Comparison of ENCODE assay signal across 24 cellular contexts in genomic region chr12:12990700-12991468, GRCh38. TPM values are rescaled to one million over a fixed set of nuclear protein-coding genes. Genes with fewer than 3 reads are reported as not detected.
DNase-seq lines count a peak whose midpoint lies in the region; ATAC-seq, FAIRE-seq and TF ChIP-seq lines count a peak whose summit lies in the region.
"Had no signal": no experiment of that assay in that cellular context is flagged by ENCODE, and none has a peak within 500 bp of the region (broad histone marks: within the 10 kb centered on the region; RNA-seq: fewer than 3 reads in every experiment).

No MANE protein-coding gene starts in this region.

- H2BK5ac ChIP-seq in mesendoderm (ENCODE audit: low read length): no peak overlapping the region

- no peak overlapping the region for H3K18ac ChIP-seq in mesendoderm (ENCODE audit: low read length)

- no TSS peak for BruUV-seq in MCF 10A (replicated peaks; lab: Mats Ljungman, UMichigan)

- H3K9me3 Mint-ChIP-seq in MCF 10A (ENCODE audit: unreplicated experiment): no peaks in the 10 kb centered on the region

- no peaks in the 10 kb centered on the region for H3K79me1 ChIP-seq in mesendoderm (ENCODE audit: low read length)

- H3K4me1 Mint-ChIP-seq in MCF 10A (ENCODE audit: insufficient read depth, unreplicated experiment): peaks cover 19% of the 10 kb centered on the region

- POLR2A ChIA-PET in MCF 10A (lab: Yijun Ruan, JAX): interaction anchor here (0.6 to 1.2 kb wide), 2 partner anchors 98 to 207 kb away, joined by 3 to 5 read pairs; no protein-coding TSS in a partner anchor

- H3K4me1 ChIP-seq in breast epithelium (no peaks in the 10 kb centered on the region), adrenal gland (replicated peaks in 1 of 2) (peaks cover 29 to 40% of the 10 kb centered on the region in 2 donors), iPS-20b (ENCODE audit: insufficient read depth, low read length) (peaks cover 17% of the 10 kb centered on the region), mesendoderm (ENCODE audit: control insufficient read depth, low read depth, low read length) (peaks cover 2% of the 10 kb centered on the region)

- intact Hi-C loops in MCF 10A (cut with micrococcal nuclease): no loop called here
- intact Hi-C loops in breast epithelium (cut with DNase I; ENCODE audit: low total_unique reads): no loop called here
- intact Hi-C loops in adrenal gland (cut with DNase I): no loop called here

- no peak overlapping the region for H2AK5ac ChIP-seq in mesendoderm (ENCODE audit: low read length)

- H3K36me3 Mint-ChIP-seq in MCF 10A (ENCODE audit: insufficient read depth, unreplicated experiment): peaks cover 15% of the 10 kb centered on the region

- H3K4ac ChIP-seq in mesendoderm (ENCODE audit: low read depth, low read length): no peak overlapping the region

- no peak overlapping the region for H4K5ac ChIP-seq in mesendoderm (ENCODE audit: low read length)

- FAIRE-seq in RCC 7860 (lab: Jason Lieb, UNC): no peak

- no peak overlapping the region for H3K4me3 ChIP-seq in breast epithelium
- no peak overlapping the region for H3K4me3 ChIP-seq in adrenal gland
- H3K4me3 ChIP-seq in iPS-20b (ENCODE audit: low read length): 0 out of 2 replicates have a peak overlapping the region, but pooled peaks have one; percentile 0
- H3K4me3 ChIP-seq in mesendoderm (ENCODE audit: low read length): no peak overlapping the region
- H3K4me3 ChIP-seq: heart left ventricle, prostate gland, spleen, upper lobe of right lung had no signal

- no peak overlapping the region for H3K4me2 ChIP-seq in mesendoderm (ENCODE audit: low read length)

- H3K36me3 ChIP-seq in breast epithelium (peaks cover 11% of the 10 kb centered on the region), adrenal gland (replicated peaks in 1 of 2) (peaks cover 0 to 31% of the 10 kb centered on the region in 2 donors), iPS-20b (ENCODE audit: insufficient read depth, low read depth, low read length) (peaks cover 33% of the 10 kb centered on the region), mesendoderm (ENCODE audit: control insufficient read depth, insufficient read depth, low read length) (no peaks in the 10 kb centered on the region)

- no peaks in the 10 kb centered on the region for H3K79me2 ChIP-seq in mesendoderm (ENCODE audit: control insufficient read depth, insufficient read depth, low read length)

- H3K9ac ChIP-seq in iPS-20b (ENCODE audit: low read depth, low read length): peak overlapping the region; percentile 34; the same call in 1 of the 2 replicates
- H3K9ac ChIP-seq in mesendoderm (ENCODE audit: low read length): no peak overlapping the region

- CTCF ChIA-PET in MCF 10A (lab: Yijun Ruan, JAX): interaction anchor here (0.8 to 1.5 kb wide), 5 partner anchors 8 to 221 kb away, joined by 3 to 7 read pairs (median 4); no protein-coding TSS in a partner anchor

- ATAC-seq in HG03342 (IDR thresholded peaks at IDR 0.05; ENCODE audit: unreplicated experiment): no peak
- ATAC-seq: activated CD4-positive, CD25-positive, alpha-beta regulatory T cell treated with anti-CD3 and anti-CD28 coated beads, Interleukin-2, amount 50 U/mL, for 24 hours; activated CD8-positive, alpha-beta memory T cell treated with anti-CD3 and anti-CD28 coated beads, Interleukin-2, amount 10 ng/mL, durations not matched to agents 7 days and 5 days; heart left ventricle; left cardiac atrium; stimulated activated naive B cell treated with anti-CD40 and anti-IgM and Interleukin-4, amounts not matched to agents 10 μg/mL and 1 μg/mL and 100 μg/mL, for 72 hours; upper lobe of right lung had no signal

- H3K9me3 ChIP-seq in breast epithelium: no peaks in the 10 kb centered on the region
- H3K9me3 ChIP-seq in adrenal gland (replicated peaks in 1 of 3): no peaks in the 10 kb centered on the region
- H3K9me3 ChIP-seq in iPS-20b (ENCODE audit: insufficient read depth, low read depth, low read length): no peaks in the 10 kb centered on the region
- H3K9me3 ChIP-seq: heart left ventricle, prostate gland, spleen, upper lobe of right lung had no signal

- no peak for TF ChIP-seq CTCF in MCF 10A (IDR thresholded peaks at IDR 0.05; ENCODE audit: unreplicated experiment)
- TF ChIP-seq CTCF in breast epithelium (IDR thresholded peaks at IDR 0.05): no peak
- no peak for TF ChIP-seq CTCF in adrenal gland (IDR thresholded peaks at IDR 0.05)

- H3K27me3 ChIP-seq in breast epithelium: no peaks in the 10 kb centered on the region
- H3K27me3 ChIP-seq in adrenal gland: no peaks in the 10 kb centered on the region
- no peaks in the 10 kb centered on the region for H3K27me3 ChIP-seq in iPS-20b (ENCODE audit: insufficient read depth, low read length)
- H3K27me3 ChIP-seq in mesendoderm (ENCODE audit: insufficient read depth, low read length, poor library complexity): no peaks in the 10 kb centered on the region
- H3K27me3 ChIP-seq: heart left ventricle, spleen, upper lobe of right lung had no signal

- TF ChIP-seq POLR2A in breast epithelium (IDR thresholded peaks at IDR 0.05): no peak
- TF ChIP-seq POLR2A in adrenal gland (IDR thresholded peaks at IDR 0.05): no peak

- H3K27ac Mint-ChIP-seq in MCF 10A (ENCODE audit: low read depth, unreplicated experiment): peak overlapping the region; percentile 3
- H3K27ac Mint-ChIP-seq: activated CD8-positive, alpha-beta memory T cell treated with anti-CD3 and anti-CD28 coated beads, Interleukin-2, amount 10 ng/mL, durations not matched to agents 7 days and 5 days; stimulated activated naive B cell treated with anti-CD40 and anti-IgM and Interleukin-4, amounts not matched to agents 10 μg/mL and 1 μg/mL and 100 μg/mL, for 72 hours had no signal

- H3K56ac ChIP-seq in mesendoderm (ENCODE audit: low read length): no peak overlapping the region

- 56 to 64% (median 62%) methylated on average over 7 of the region's 7 CpGs for WGBS in adrenal gland, 4 donors
- WGBS in mesendoderm (ENCODE audit: extremely low coverage, insufficient coverage, low lambda C conversion rate): no CpG with 5 or more reads among the region's 7 CpGs

- no peak overlapping the region for H3K4me3 Mint-ChIP-seq in MCF 10A (ENCODE audit: unreplicated experiment)
- H3K4me3 Mint-ChIP-seq: activated CD8-positive, alpha-beta memory T cell treated with anti-CD3 and anti-CD28 coated beads, Interleukin-2, amount 10 ng/mL, durations not matched to agents 7 days and 5 days; stimulated activated naive B cell treated with anti-CD40 and anti-IgM and Interleukin-4, amounts not matched to agents 10 μg/mL and 1 μg/mL and 100 μg/mL, for 72 hours had no signal

- H4K8ac ChIP-seq in mesendoderm (ENCODE audit: low read depth, low read length): no peak overlapping the region

- no peaks in the 10 kb centered on the region for H3K27me3 Mint-ChIP-seq in MCF 10A (ENCODE audit: insufficient read depth, unreplicated experiment)
- H3K27me3 Mint-ChIP-seq: activated CD8-positive, alpha-beta memory T cell treated with anti-CD3 and anti-CD28 coated beads, Interleukin-2, amount 10 ng/mL, durations not matched to agents 7 days and 5 days; stimulated activated naive B cell treated with anti-CD40 and anti-IgM and Interleukin-4, amounts not matched to agents 10 μg/mL and 1 μg/mL and 100 μg/mL, for 72 hours had no signal

- H3K27ac ChIP-seq in breast epithelium (peak overlapping the region in 1 of 2 donors; percentile 29), adrenal gland (peak overlapping the region in 3 of 5 donors; percentile 46 to 88 (median 84)), iPS-20b (ENCODE audit: low read length) (no peak overlapping the region), mesendoderm (ENCODE audit: low read depth, low read length) (no peak overlapping the region)
- H3K27ac ChIP-seq: prostate gland had no signal

- no peak overlapping the region for H2BK120ac ChIP-seq in mesendoderm (ENCODE audit: low read depth, low read length)

- no peak overlapping the region for H3K23ac ChIP-seq in mesendoderm (ENCODE audit: low read length)

- DNase-seq in MCF 10A (ENCODE audit: unreplicated experiment) (no peak), breast epithelium (ENCODE audit: low spot score in 2 of 2) (no peak), adrenal gland (no peak), mesendoderm (no peak), RCC 7860 (ENCODE audit: low spot score) (no peak), OCI-M1 (lab: John Stamatoyannopoulos, UW) (no peak)
- DNase-seq: ACHN; activated CD8-positive, alpha-beta memory T cell treated with anti-CD3 and anti-CD28 coated beads, Interleukin-2, amount 10 ng/mL, durations not matched to agents 7 days and 5 days; activated gamma-delta T cell; dermis blood vessel endothelial cell; erythroblast; heart left ventricle; left cardiac atrium; NCI-H1417 treated with DMSO at 0.1 percent for 48 hours; SIG-M5; spleen; stimulated activated naive B cell treated with anti-CD40 and anti-IgM and Interleukin-4, amounts not matched to agents 10 μg/mL and 1 μg/mL and 100 μg/mL, for 72 hours; T-helper 2 cell; upper lobe of right lung had no signal

- H2BK15ac ChIP-seq in mesendoderm (replicated peaks; ENCODE audit: low read depth): no peak overlapping the region

RNA-seq across cellular contexts. Expression of gene HEBP1, which starts 9.2 kb away (rescaled TPM):
- total RNA-seq in MCF 10A (2022): 30.8 and 31.2 TPM in 2 replicates
- total RNA-seq in breast epithelium: 10 to 100 TPM; 36.4 to 64.5 (median 39.7) TPM
- 100 to 1,000 TPM in 4 of 8 donors, 10 to 100 TPM in 4; 49.1 to 165 (median 112) TPM for total RNA-seq in adrenal gland
- polyA plus RNA-seq in adrenal gland: 100 to 1,000 TPM in 1 of 3 donors, 10 to 100 TPM in 2; 53.3 to 142 (median 53.4) TPM
- polyA plus RNA-seq in mesendoderm (2013, experiment 1 of 2): 18.5 TPM
- polyA plus RNA-seq in mesendoderm (2013, experiment 2 of 2): 19.0 TPM

RNA-seq across cellular contexts. Expression of gene GPRC5D, which starts 38.9 kb away (rescaled TPM):
- total RNA-seq in MCF 10A (2022) (not detected in 2 replicates), breast epithelium (not detected), adrenal gland (not detected)
- polyA plus RNA-seq in adrenal gland: under 1 TPM in 2 of 3 donors, not detected in 1; 0.17 to 0.40 TPM
- not detected for polyA plus RNA-seq in mesendoderm (2013, experiment 1 of 2)
- polyA plus RNA-seq in mesendoderm (2013, experiment 2 of 2): not detected
- total RNA-seq: activated CD8-positive, alpha-beta memory T cell treated with anti-CD3 and anti-CD28 coated beads, Interleukin-2, amount 10 ng/mL, durations not matched to agents 7 days and 5 days; heart left ventricle; left cardiac atrium; myocyte; prostate gland; upper lobe of right lung had no signal

RNA-seq across cellular contexts. Expression of gene FAM234B, which starts 53.3 kb away (rescaled TPM):
- total RNA-seq in MCF 10A (2022): 5.4 and 5.7 TPM in 2 replicates
- 10 to 100 TPM in 2 of 3 donors, 1 to 10 TPM in 1; 4.6 to 21.4 (median 16.4) TPM for total RNA-seq in breast epithelium
- 1 to 10 TPM; 4.0 to 9.9 (median 7.2) TPM for total RNA-seq in adrenal gland
- polyA plus RNA-seq in adrenal gland: 1 to 10 TPM in 1 of 3 donors, under 1 TPM in 2; 0.64 to 4.6 (median 0.67) TPM
- 6.7 TPM for polyA plus RNA-seq in mesendoderm (2013, experiment 1 of 2)
- polyA plus RNA-seq in mesendoderm (2013, experiment 2 of 2): 7.2 TPM

Comparison
In these comparisons a context has a peak if more than half of its experiments do, and no peak if none do; other contexts are left out.
1. H3K27ac ChIP-seq: peak in adrenal gland (3 of 5); none in iPS-20b (single experiment) and mesendoderm (single experiment).